26 cellular contexts compared by ENCODE assay signal in genomic region chr22:23801886-23802377, GRCh38. TPM values are rescaled to one million over a fixed set of nuclear protein-coding genes. Genes with fewer than 3 reads are reported as not detected.
DNase-seq lines count a peak whose midpoint lies in the region; ATAC-seq, FAIRE-seq and TF ChIP-seq lines count a peak whose summit lies in the region.
"Had no signal": no experiment of that assay in that cellular context is flagged by ENCODE, and none has a peak within 500 bp of the region (broad histone marks: within the 10 kb centered on the region; RNA-seq: fewer than 3 reads in every experiment).

No MANE protein-coding gene starts in this region.

- no peak overlapping the region for H3K27ac ChIP-seq in K562 (ENCODE audit: extremely low read depth, low read depth, low read length)
- H3K27ac ChIP-seq: body of pancreas, esophagus squamous epithelium, gastroesophageal sphincter, SJSA1, tibial artery had no signal

- H3K9ac ChIP-seq in K562 (ENCODE audit: insufficient read depth in 1 of 2, low read depth in 2 of 2, low read length in 2 of 2): no peak overlapping the region; a peak in 1 of 4 replicates

- H4K20me1 ChIP-seq in K562 (replicated peaks; ENCODE audit: control insufficient read depth, insufficient read depth, low read length): no peaks in the 10 kb centered on the region

- H3K27me3 ChIP-seq in K562 (ENCODE audit: control insufficient read depth in 2 of 2, insufficient read depth in 2 of 2, low read length in 2 of 2): no peaks in the 10 kb centered on the region
- H3K27me3 ChIP-seq: body of pancreas, esophagus squamous epithelium, gastroesophageal sphincter, SJSA1, tibial artery had no signal

- H3K36me3 Mint-ChIP-seq in IgD-negative memory B cell (peaks cover 4% of the 10 kb centered on the region), neural crest cell (ENCODE audit: low read depth) (peaks cover 20% of the 10 kb centered on the region)

- H3K27ac Mint-ChIP-seq in IgD-negative memory B cell (peak overlapping the region; percentile 97 to 99 (median 99)), neural crest cell (ENCODE audit: unreplicated experiment) (peak overlapping the region; percentile 58)
- H3K27ac Mint-ChIP-seq: T-helper 1 cell treated with Interleukin-12 subunit alpha and Interleukin-12 subunit beta and Interleukin-4 antibody, amounts not matched to agents 30 μg/mL and 1 μg/mL, for 36 hours had no signal

- DNase-seq in K562 (ENCODE audit: extremely low read depth in 1 of 4, low spot score in 3 of 4) (no peak), neural crest cell (ENCODE audit: low read depth, low spot score) (no peak), activated T-cell treated with anti-CD3 and anti-CD28 coated beads for 4 hours (no peak), NCI-H226 (no peak), NCI-H2081 treated with DMSO at 0.1 percent for 48 hours (lab: John Stamatoyannopoulos, UW) (no peak)
- DNase-seq: activated CD8-positive, alpha-beta memory T cell treated with anti-CD3 and anti-CD28 coated beads, Interleukin-2, amount 50 U/mL, for 4 hours; activated effector memory CD4-positive, alpha-beta T cell treated with anti-CD3 and anti-CD28 coated beads, Interleukin-2, amount 50 U/mL, for 16 hours; body of pancreas; CD8-positive, alpha-beta memory T cell; DMS79; effector memory CD4-positive, alpha-beta T cell; esophagus squamous epithelium; HCEC 1CT; NCI-H146; NCI-H2171; NCI-H524 treated with DMSO at 0.1 percent for 48 hours; nucleus accumbens; small intestine; stimulated activated CD4-positive, alpha-beta T cell treated with anti-CD3 and anti-CD28 coated beads, Interleukin-2, amount 100 ng/mL, for 48 hours; stimulated activated naive CD8-positive, alpha-beta T cell treated with anti-CD3 and anti-CD28 coated beads, Interleukin-15, Interleukin-2, amounts not matched to agents 100 U/mL and 50 U/mL, for 24 hours; tibial artery had no signal

- no peak for TF ChIP-seq CTCF in K562 (IDR thresholded peaks at IDR 0.05 in 2 of 3, conservative IDR thresholded peaks at IDR 0.05 in 1 of 3; ENCODE audit: insufficient read depth in 2 of 3, low read depth in 1 of 3, low read length in 3 of 3)
- TF ChIP-seq CTCF in neural crest cell (conservative IDR thresholded peaks at IDR 0.05): no peak

- in situ Hi-C loops in K562 (cut with MboI): no loop called here

- H3K4me3 Mint-ChIP-seq in IgD-negative memory B cell (peak overlapping the region in 3 of 4 donors; percentile 83 to 96 (median 95)), neural crest cell (no peak overlapping the region)
- H3K4me3 Mint-ChIP-seq: CD8-positive, alpha-beta memory T cell; T-helper 1 cell treated with Interleukin-12 subunit alpha and Interleukin-12 subunit beta and Interleukin-4 antibody, amounts not matched to agents 30 μg/mL and 1 μg/mL, for 36 hours had no signal

- no peaks in the 10 kb centered on the region for H3K79me2 ChIP-seq in K562 (ENCODE audit: control insufficient read depth, insufficient read depth, low read length)

- peaks cover 0 to 2% (median 0%) of the 10 kb centered on the region in 3 donors for H3K9me3 Mint-ChIP-seq in IgD-negative memory B cell
- H3K9me3 Mint-ChIP-seq in neural crest cell: no peaks in the 10 kb centered on the region
- H3K9me3 Mint-ChIP-seq: CD8-positive, alpha-beta memory T cell; T-helper 1 cell treated with Interleukin-12 subunit alpha and Interleukin-12 subunit beta and Interleukin-4 antibody, amounts not matched to agents 30 μg/mL and 1 μg/mL, for 36 hours had no signal

- H2AFZ ChIP-seq in K562 (ENCODE audit: low read depth, low read length): no peak overlapping the region

- TF ChIP-seq EP300 in K562 (IDR thresholded peaks at IDR 0.05; ENCODE audit: low read length): no peak

- H3K4me1 Mint-ChIP-seq in IgD-negative memory B cell (peaks cover 51 to 68% (median 67%) of the 10 kb centered on the region in 3 donors), neural crest cell (no peaks in the 10 kb centered on the region)
- H3K4me1 Mint-ChIP-seq: CD8-positive, alpha-beta memory T cell had no signal

- BruUV-seq in K562 (replicated peaks; lab: Mats Ljungman, UMichigan): no TSS peak

- POLR2A ChIA-PET in K562 (lab: Yijun Ruan, JAX): interaction anchor here (0.7 kb wide), 1 partner anchor 21 kb away, joined by 3 read pairs; no protein-coding TSS in a partner anchor

- peaks cover 65% of the 10 kb centered on the region; the same call in 2 of the 3 replicates for H3K36me3 ChIP-seq in K562 (ENCODE audit: control insufficient read depth, insufficient read depth, low read length)

- FAIRE-seq in K562 (lab: Jason Lieb, UNC): no peak
- FAIRE-seq: keratinocyte, small intestine had no signal

- WGBS in K562 (ENCODE audit: insufficient coverage, low coverage, missing lambda C conversion rate): 92% methylated on average over 2 of the region's 8 CpGs

- H3K9me3 ChIP-seq in K562 (replicated peaks; ENCODE audit: control insufficient read depth, insufficient read depth, low read depth, low read length): no peaks in the 10 kb centered on the region
- H3K9me3 ChIP-seq: body of pancreas, esophagus squamous epithelium, gastroesophageal sphincter, SJSA1, tibial artery had no signal

- 0 out of 2 replicates have a peak, but pooled peaks have one; percentile 26 for TF ChIP-seq POLR2A in K562 (conservative IDR thresholded peaks at IDR 0.05)

- no peak overlapping the region for H3K4me2 ChIP-seq in K562 (ENCODE audit: insufficient read depth, low read length)

- intact Hi-C loops in K562 (cut with micrococcal nuclease): no loop called here

- CTCF ChIA-PET in K562 (lab: Yijun Ruan, JAX; ENCODE audit: low intra/inter-chr PET ratio): no interaction called here

- H3K27me3 Mint-ChIP-seq in IgD-negative memory B cell (peaks cover 1% of the 10 kb centered on the region), neural crest cell (ENCODE audit: low read depth) (no peaks in the 10 kb centered on the region)
- H3K27me3 Mint-ChIP-seq: CD8-positive, alpha-beta memory T cell had no signal

- H3K9me1 ChIP-seq in K562 (ENCODE audit: control insufficient read depth, insufficient read depth, low read length): no peaks in the 10 kb centered on the region

- no peak for TF ChIP-seq RAD21 in K562 (CRISPR knock-in tag; conservative IDR thresholded peaks at IDR 0.05 in 1 of 2, IDR thresholded peaks at IDR 0.05 in 1 of 2)

- H3K4me3 ChIP-seq in K562: no peak overlapping the region
- H3K4me3 ChIP-seq: body of pancreas, esophagus squamous epithelium, gastroesophageal sphincter, SJSA1, tibial artery had no signal

- ATAC-seq in K562: no peak
- ATAC-seq: body of pancreas, gastroesophageal sphincter had no signal

- H3K4me1 ChIP-seq in K562 (replicated peaks in 1 of 2; ENCODE audit: control insufficient read depth in 2 of 2, insufficient read depth in 2 of 2, low read length in 2 of 2): no peaks in the 10 kb centered on the region; a peak in 1 of 5 replicates
- H3K4me1 ChIP-seq: body of pancreas, esophagus squamous epithelium, gastroesophageal sphincter, SJSA1, tibial artery had no signal

RNA-seq across cellular contexts. Expression of gene SMARCB1, which starts 15.2 kb away (rescaled TPM):
- 117 TPM for polyA plus RNA-seq in IgD-negative memory B cell
- 71.0 and 129 TPM in 2 replicates for total RNA-seq in K562 (2011; cell fraction: chromatin; rRNA removed; ENCODE audit: low replicate concordance)
- total RNA-seq in K562 (2011; cell fraction: nucleolus; rRNA removed): 56.2 and 66.2 TPM in 2 replicates
- 71.9 and 105 TPM in 2 replicates for total RNA-seq in K562 (2011; cell fraction: nucleoplasm; rRNA removed)
- total RNA-seq in K562 (2014; rRNA removed): 65.4 and 74.0 TPM in 2 replicates
- 39.5 and 44.5 TPM in 2 replicates for total RNA-seq in K562 (2014; rRNA removed; fragmentation: Illumina TruSeq; extraction: Trizol)
- total RNA-seq in K562 (2015; rRNA removed; fragmentation: Illumina TruSeq; extraction: Trizol): 50.9 and 53.7 TPM in 2 replicates
- 79.1 and 79.2 TPM in 2 replicates for total RNA-seq in K562 (2021)
- 113 and 117 TPM in 2 replicates for polyA plus RNA-seq in K562 (2011; rRNA removed)
- 80.8 and 94.7 TPM in 2 replicates for polyA plus RNA-seq in K562 (2011; cell fraction: cytosol; rRNA removed)
- 45.0 and 47.4 TPM in 2 replicates for polyA plus RNA-seq in K562 (2011; cell fraction: nucleus; rRNA removed)
- polyA plus RNA-seq in K562 (2012): 70.1 and 101 TPM in 2 replicates
- polyA plus RNA-seq in K562 (2014; fragmentation: Illumina TruSeq; extraction: Trizol): 111 TPM in 2 replicates
- 1 to 10 TPM; 1.2 to 3.0 TPM for polyA plus RNA-seq in K562 (2014; fragmentation: Nextera tagmentation; extraction: Ambion mirVana)
- 75.3 and 90.2 TPM in 2 replicates for polyA plus RNA-seq in K562 (2014; rRNA removed)
- 56.2 and 67.4 TPM in 2 replicates for polyA minus RNA-seq in K562 (2011; rRNA and poly(A)+ RNA removed)
- 25.2 and 35.8 TPM in 2 replicates for polyA minus RNA-seq in K562 (2011; cell fraction: cytosol; rRNA and poly(A)+ RNA removed)
- polyA minus RNA-seq in K562 (2011; cell fraction: nucleus; rRNA and poly(A)+ RNA removed): 20.3 and 27.0 TPM in 2 replicates
- 222 and 244 TPM in 2 replicates for total RNA-seq in neural crest cell

RNA-seq across cellular contexts. Expression of gene MMP11, which starts 29.3 kb away (rescaled TPM):
- 6.6 TPM for polyA plus RNA-seq in IgD-negative memory B cell
- total RNA-seq in K562 (2011; cell fraction: chromatin; rRNA removed; ENCODE audit: low replicate concordance): 1.4 and 1.9 TPM in 2 replicates
- 2.0 and 2.7 TPM in 2 replicates for total RNA-seq in K562 (2011; cell fraction: nucleolus; rRNA removed)
- 1.6 and 3.4 TPM in 2 replicates for total RNA-seq in K562 (2011; cell fraction: nucleoplasm; rRNA removed)
- 0.57 and 1.4 TPM in 2 replicates for total RNA-seq in K562 (2014; rRNA removed)
- 0.13 and 0.25 TPM in 2 replicates for total RNA-seq in K562 (2014; rRNA removed; fragmentation: Illumina TruSeq; extraction: Trizol)
- 0.14 and 0.15 TPM in 2 replicates for total RNA-seq in K562 (2015; rRNA removed; fragmentation: Illumina TruSeq; extraction: Trizol)
- total RNA-seq in K562 (2021): 0.58 and 1.4 TPM in 2 replicates
- polyA plus RNA-seq in K562 (2011; rRNA removed): 1.1 and 1.3 TPM in 2 replicates
- polyA plus RNA-seq in K562 (2011; cell fraction: cytosol; rRNA removed): 1.0 and 1.4 TPM in 2 replicates
- polyA plus RNA-seq in K562 (2011; cell fraction: nucleus; rRNA removed): 2.5 and 3.4 TPM in 2 replicates
- 0.51 and 1.1 TPM in 2 replicates for polyA plus RNA-seq in K562 (2012)
- 0.25 and 1.2 TPM in 2 replicates for polyA plus RNA-seq in K562 (2014; fragmentation: Illumina TruSeq; extraction: Trizol)
- not detected for polyA plus RNA-seq in K562 (2014; fragmentation: Nextera tagmentation; extraction: Ambion mirVana)
- polyA plus RNA-seq in K562 (2014; rRNA removed): 0.40 and 1.8 TPM in 2 replicates
- polyA minus RNA-seq in K562 (2011; rRNA and poly(A)+ RNA removed): 0.46 and 0.51 TPM in 2 replicates
- 0.57 TPM in 1 of 2 replicates, not detected in the other for polyA minus RNA-seq in K562 (2011; cell fraction: cytosol; rRNA and poly(A)+ RNA removed)
- polyA minus RNA-seq in K562 (2011; cell fraction: nucleus; rRNA and poly(A)+ RNA removed): 0.78 and 1.2 TPM in 2 replicates
- total RNA-seq in neural crest cell: 10.8 and 11.2 TPM in 2 replicates

RNA-seq across cellular contexts. Expression of gene CHCHD10, which starts 34.2 kb away (rescaled TPM):
- polyA plus RNA-seq in IgD-negative memory B cell (70.6 TPM), K562 (2011; rRNA removed) (51.1 and 51.8 TPM in 2 replicates), K562 (2014; fragmentation: Illumina TruSeq; extraction: Trizol) (157 and 178 TPM in 2 replicates), K562 (2014; fragmentation: Nextera tagmentation; extraction: Ambion mirVana) (10 to 100 TPM; 15.2 to 41.0 TPM), K562 (2014; rRNA removed) (159 and 170 TPM in 2 replicates)
- total RNA-seq in K562 (2011; cell fraction: chromatin; rRNA removed; ENCODE audit: low replicate concordance): 6.7 and 22.5 TPM in 2 replicates
- total RNA-seq in K562 (2011; cell fraction: nucleolus; rRNA removed): 36.1 and 36.9 TPM in 2 replicates
- total RNA-seq in K562 (2011; cell fraction: nucleoplasm; rRNA removed): 31.7 and 48.8 TPM in 2 replicates
- total RNA-seq in K562 (2014; rRNA removed) (84.9 and 214 TPM in 2 replicates), K562 (2014; rRNA removed; fragmentation: Illumina TruSeq; extraction: Trizol) (76.4 and 102 TPM in 2 replicates), K562 (2015; rRNA removed; fragmentation: Illumina TruSeq; extraction: Trizol) (124 and 130 TPM in 2 replicates), K562 (2021) (270 and 292 TPM in 2 replicates), neural crest cell (35.8 and 38.8 TPM in 2 replicates)
- polyA plus RNA-seq in K562 (2011; cell fraction: cytosol; rRNA removed): 124 and 209 TPM in 2 replicates
- polyA plus RNA-seq in K562 (2011; cell fraction: nucleus; rRNA removed): 58.5 and 83.9 TPM in 2 replicates
- 252 and 257 TPM in 2 replicates for polyA plus RNA-seq in K562 (2012)
- polyA minus RNA-seq in K562 (2011; rRNA and poly(A)+ RNA removed): 17.5 and 34.7 TPM in 2 replicates
- 133 and 155 TPM in 2 replicates for polyA minus RNA-seq in K562 (2011; cell fraction: cytosol; rRNA and poly(A)+ RNA removed)
- 8.6 and 19.1 TPM in 2 replicates for polyA minus RNA-seq in K562 (2011; cell fraction: nucleus; rRNA and poly(A)+ RNA removed)

RNA-seq across cellular contexts. Expression of gene DERL3, which starts 36.9 kb away (rescaled TPM):
- polyA plus RNA-seq in IgD-negative memory B cell: 49.4 TPM
- 14.7 and 36.7 TPM in 2 replicates for total RNA-seq in K562 (2011; cell fraction: chromatin; rRNA removed; ENCODE audit: low replicate concordance)
- total RNA-seq in K562 (2011; cell fraction: nucleolus; rRNA removed): 35.7 and 36.7 TPM in 2 replicates
- 29.2 and 31.5 TPM in 2 replicates for total RNA-seq in K562 (2011; cell fraction: nucleoplasm; rRNA removed)
- total RNA-seq in K562 (2014; rRNA removed): 6.2 and 6.9 TPM in 2 replicates
- 0.77 and 1.7 TPM in 2 replicates for total RNA-seq in K562 (2014; rRNA removed; fragmentation: Illumina TruSeq; extraction: Trizol)
- 1.4 and 2.4 TPM in 2 replicates for total RNA-seq in K562 (2015; rRNA removed; fragmentation: Illumina TruSeq; extraction: Trizol)
- 8.8 and 9.2 TPM in 2 replicates for total RNA-seq in K562 (2021)
- polyA plus RNA-seq in K562 (2011; rRNA removed): 8.3 and 19.3 TPM in 2 replicates
- polyA plus RNA-seq in K562 (2011; cell fraction: cytosol; rRNA removed): 23.7 and 24.3 TPM in 2 replicates
- 69.3 and 80.1 TPM in 2 replicates for polyA plus RNA-seq in K562 (2011; cell fraction: nucleus; rRNA removed)
- 5.7 and 7.9 TPM in 2 replicates for polyA plus RNA-seq in K562 (2012)
- 4.8 and 7.4 TPM in 2 replicates for polyA plus RNA-seq in K562 (2014; fragmentation: Illumina TruSeq; extraction: Trizol)
- polyA plus RNA-seq in K562 (2014; fragmentation: Nextera tagmentation; extraction: Ambion mirVana): 1 to 10 TPM; 1.3 to 2.9 TPM
- polyA plus RNA-seq in K562 (2014; rRNA removed): 12.1 and 12.4 TPM in 2 replicates
- 1.5 and 2.2 TPM in 2 replicates for polyA minus RNA-seq in K562 (2011; rRNA and poly(A)+ RNA removed)
- polyA minus RNA-seq in K562 (2011; cell fraction: cytosol; rRNA and poly(A)+ RNA removed): 2.7 and 3.8 TPM in 2 replicates
- 5.3 and 10.7 TPM in 2 replicates for polyA minus RNA-seq in K562 (2011; cell fraction: nucleus; rRNA and poly(A)+ RNA removed)
- 5.7 TPM in 2 replicates for total RNA-seq in neural crest cell
- total RNA-seq: SJSA1 had no signal

RNA-seq across cellular contexts. Expression of gene C22orf15, which starts 39.1 kb away (rescaled TPM):
- polyA plus RNA-seq in IgD-negative memory B cell: not detected
- total RNA-seq in K562 (2011; cell fraction: chromatin; rRNA removed; ENCODE audit: low replicate concordance): not detected in 2 replicates
- not detected in 2 replicates for total RNA-seq in K562 (2011; cell fraction: nucleolus; rRNA removed)
- not detected in 2 replicates for total RNA-seq in K562 (2011; cell fraction: nucleoplasm; rRNA removed)
- total RNA-seq in K562 (2014; rRNA removed): not detected in 2 replicates
- not detected in 2 replicates for total RNA-seq in K562 (2014; rRNA removed; fragmentation: Illumina TruSeq; extraction: Trizol)
- not detected in 2 replicates for total RNA-seq in K562 (2015; rRNA removed; fragmentation: Illumina TruSeq; extraction: Trizol)
- total RNA-seq in K562 (2021): not detected in 2 replicates
- polyA plus RNA-seq in K562 (2011; rRNA removed): not detected in 2 replicates
- polyA plus RNA-seq in K562 (2011; cell fraction: cytosol; rRNA removed): not detected in 2 replicates
- polyA plus RNA-seq in K562 (2011; cell fraction: nucleus; rRNA removed): not detected in 2 replicates
- 0.21 and 0.57 TPM in 2 replicates for polyA plus RNA-seq in K562 (2012)
- polyA plus RNA-seq in K562 (2014; fragmentation: Illumina TruSeq; extraction: Trizol): not detected in 2 replicates
- not detected for polyA plus RNA-seq in K562 (2014; fragmentation: Nextera tagmentation; extraction: Ambion mirVana)
- 0.07 TPM in 1 of 2 replicates, not detected in the other for polyA plus RNA-seq in K562 (2014; rRNA removed)
- polyA minus RNA-seq in K562 (2011; rRNA and poly(A)+ RNA removed): not detected in 2 replicates
- not detected in 2 replicates for polyA minus RNA-seq in K562 (2011; cell fraction: cytosol; rRNA and poly(A)+ RNA removed)
- polyA minus RNA-seq in K562 (2011; cell fraction: nucleus; rRNA and poly(A)+ RNA removed): not detected in 2 replicates
- total RNA-seq in neural crest cell: 0.41 and 0.79 TPM in 2 replicates
- total RNA-seq: body of pancreas, esophagus squamous epithelium, SJSA1 had no signal
- polyA plus RNA-seq: keratinocyte had no signal
